ENCODE assay signal across 22 cellular contexts in genomic region chr4:52263612-52264011, GRCh38.
DNase-seq lines count a peak whose midpoint lies in the region; ATAC-seq and TF ChIP-seq lines count a peak whose summit lies in the region.
"Had no signal": no experiment of that assay in that cellular context is flagged by ENCODE, and none has a peak within 500 bp of the region (broad histone marks: within the 10 kb centered on the region; RNA-seq: fewer than 3 reads in every experiment).

No MANE protein-coding gene starts in this region.

- peaks cover 0 to 6% (median 0%) of the 10 kb centered on the region in 11 donors for H3K9me3 Mint-ChIP-seq in naive thymus-derived CD4-positive, alpha-beta T cell
- H3K9me3 Mint-ChIP-seq: activated CD4-positive, alpha-beta memory T cell treated with anti-CD3 and anti-CD28 coated beads, Interleukin-2, amount 10 ng/mL, durations not matched to agents 7 days and 5 days had no signal

- H3K27ac ChIP-seq in PC-9 = 0 out of 2 replicates have a peak overlapping the region, but pooled peaks have one; percentile 26
- H3K27ac ChIP-seq in naive thymus-derived CD4-positive, alpha-beta T cell (ENCODE audit: low read depth, low read length) = no peak overlapping the region
- H3K27ac ChIP-seq: HL-60, sigmoid colon, VCaP had no signal

- H3K4me3 ChIP-seq in AG10803 (ENCODE audit: low read length) (no peak overlapping the region), PC-9 (no peak overlapping the region)
- no peak overlapping the region for H3K4me3 ChIP-seq in naive thymus-derived CD4-positive, alpha-beta T cell (ENCODE audit: low read length)
- H3K4me3 ChIP-seq: K562, mucosa of descending colon, sigmoid colon had no signal

- H3K9me2 ChIP-seq in PC-9 (ENCODE audit: insufficient read depth) = no peaks in the 10 kb centered on the region

- H3K9me3 ChIP-seq in PC-9 (ENCODE audit: insufficient read depth, low read depth) = no peaks in the 10 kb centered on the region
- no peaks in the 10 kb centered on the region for H3K9me3 ChIP-seq in naive thymus-derived CD4-positive, alpha-beta T cell (ENCODE audit: control insufficient read depth in 2 of 3, low read length in 3 of 3)
- H3K9me3 ChIP-seq: mucosa of descending colon, sigmoid colon had no signal

- H4K20me1 ChIP-seq in PC-9 (ENCODE audit: insufficient read depth) = no peaks in the 10 kb centered on the region

- BruUV-seq in PC-9 (replicated peaks; lab: Mats Ljungman, UMichigan) = no TSS peak

- no peaks in the 10 kb centered on the region for H3K36me3 Mint-ChIP-seq in naive thymus-derived CD4-positive, alpha-beta T cell

- TF ChIP-seq CTCF in AG10803 (conservative IDR thresholded peaks at IDR 0.05; ENCODE audit: low read length) = no peak
- no peak for TF ChIP-seq CTCF in PC-9 (conservative IDR thresholded peaks at IDR 0.05)

- POLR2A ChIA-PET in PC-9 (lab: Charles Lee; ENCODE audit: unreplicated experiment) = no interaction called here
- POLR2A ChIA-PET in naive thymus-derived CD4-positive, alpha-beta T cell (lab: Charles Lee) = no interaction called here

- no peak overlapping the region for H3K4me2 ChIP-seq in PC-9

- no peak overlapping the region for H3K4me3 Mint-ChIP-seq in naive thymus-derived CD4-positive, alpha-beta T cell
- H3K4me3 Mint-ChIP-seq: activated CD4-positive, alpha-beta memory T cell treated with anti-CD3 and anti-CD28 coated beads, Interleukin-2, amount 10 ng/mL, durations not matched to agents 7 days and 5 days had no signal

- no peaks in the 10 kb centered on the region for H3K27me3 ChIP-seq in PC-9 (ENCODE audit: insufficient read depth, low read depth)
- no peaks in the 10 kb centered on the region for H3K27me3 ChIP-seq in naive thymus-derived CD4-positive, alpha-beta T cell (ENCODE audit: control insufficient read depth in 2 of 2, insufficient read depth in 2 of 2, low read length in 2 of 2)
- H3K27me3 ChIP-seq: sigmoid colon had no signal

- no peak for ATAC-seq in naive thymus-derived CD4-positive, alpha-beta T cell
- ATAC-seq in HG02763 (IDR thresholded peaks at IDR 0.05; ENCODE audit: unreplicated experiment) = no peak
- ATAC-seq in GM18520 (IDR thresholded peaks at IDR 0.05; ENCODE audit: unreplicated experiment) = no peak
- ATAC-seq: K562, mucosa of descending colon had no signal

- H3K4me1 ChIP-seq in PC-9 (replicated peaks; ENCODE audit: insufficient read depth) = peaks cover 22% of the 10 kb centered on the region
- no peaks in the 10 kb centered on the region for H3K4me1 ChIP-seq in naive thymus-derived CD4-positive, alpha-beta T cell (ENCODE audit: control insufficient read depth in 2 of 2, insufficient read depth in 2 of 2, low read length in 2 of 2)

- no peaks in the 10 kb centered on the region for H3K79me2 ChIP-seq in PC-9 (ENCODE audit: low read depth)

- no peak overlapping the region for H2AFZ ChIP-seq in PC-9

- no peak overlapping the region for H3K27ac Mint-ChIP-seq in naive thymus-derived CD4-positive, alpha-beta T cell
- H3K27ac Mint-ChIP-seq: activated CD4-positive, alpha-beta memory T cell treated with anti-CD3 and anti-CD28 coated beads, Interleukin-2, amount 10 ng/mL, durations not matched to agents 7 days and 5 days had no signal

- peaks cover 0 to 5% (median 0%) of the 10 kb centered on the region in 5 donors for H3K27me3 Mint-ChIP-seq in naive thymus-derived CD4-positive, alpha-beta T cell

- H3F3A ChIP-seq in PC-9 (ENCODE audit: insufficient read depth, low read depth) = no peaks in the 10 kb centered on the region; the same call in 1 of the 2 replicates

- no peaks in the 10 kb centered on the region for H3K36me3 ChIP-seq in PC-9 (ENCODE audit: low read depth)
- H3K36me3 ChIP-seq in naive thymus-derived CD4-positive, alpha-beta T cell (ENCODE audit: control insufficient read depth in 2 of 3, insufficient read depth in 3 of 3, low read length in 3 of 3) = no peaks in the 10 kb centered on the region
- H3K36me3 ChIP-seq: sigmoid colon had no signal

- intact Hi-C loops in PC-9 (cut with micrococcal nuclease; ENCODE audit: unreplicated experiment) = no loop called here
- intact Hi-C loops in naive thymus-derived CD4-positive, alpha-beta T cell (cut with micrococcal nuclease) = no loop called here

- CTCF ChIA-PET in PC-9 (lab: Charles Lee) = interaction anchor here (0.5 kb wide), 1 partner anchor 94 kb away, joined by 4 read pairs; no protein-coding TSS in a partner anchor
- CTCF ChIA-PET in naive thymus-derived CD4-positive, alpha-beta T cell (lab: Charles Lee) = no interaction called here

- H3K4me1 Mint-ChIP-seq in naive thymus-derived CD4-positive, alpha-beta T cell = peaks cover 0 to 2% (median 0%) of the 10 kb centered on the region in 7 donors
- H3K4me1 Mint-ChIP-seq: activated CD4-positive, alpha-beta memory T cell treated with anti-CD3 and anti-CD28 coated beads, Interleukin-2, amount 10 ng/mL, durations not matched to agents 7 days and 5 days had no signal

- in situ Hi-C loops in G401 (cut with HindIII; ENCODE audit: low sequenced_read_pairs) = no loop called here

- DNase-seq in AG10803 (ENCODE audit: low read depth) (peak; percentile 6), G401 (ENCODE audit: low spot score) (peak; percentile 84), PC-9 (peak in 1 of 2 experiments; percentile 78), iPS-NIHi11 (ENCODE audit: low spot score) (peak; percentile 16), RKO (ENCODE audit: low spot score) (no peak)
- DNase-seq in naive thymus-derived CD4-positive, alpha-beta T cell = no peak
- DNase-seq: activated CD4-positive, alpha-beta memory T cell treated with anti-CD3 and anti-CD28 coated beads, Interleukin-2, amount 10 ng/mL, durations not matched to agents 7 days and 5 days; activated T-cell treated with anti-CD3 and anti-CD28 coated beads, Interleukin-2, amount 50 U/mL, for 48 hours; COR-L47; effector memory CD4-positive, alpha-beta T cell; H7; hypothalamus; left cardiac atrium; mucosa of descending colon; NCI-H1105; nucleus accumbens; sigmoid colon had no signal

Comparison
In these comparisons a context has a peak if more than half of its experiments do, and no peak if none do; other contexts are left out.
1. DNase-seq: peak in AG10803 (single experiment), G401 (single experiment) and iPS-NIHi11 (single experiment); none in naive thymus-derived CD4-positive, alpha-beta T cell (0 of 9) and RKO (single experiment).